Comparison of ENCODE assay signal across 9 cellular contexts in the genomic region with DNA sequence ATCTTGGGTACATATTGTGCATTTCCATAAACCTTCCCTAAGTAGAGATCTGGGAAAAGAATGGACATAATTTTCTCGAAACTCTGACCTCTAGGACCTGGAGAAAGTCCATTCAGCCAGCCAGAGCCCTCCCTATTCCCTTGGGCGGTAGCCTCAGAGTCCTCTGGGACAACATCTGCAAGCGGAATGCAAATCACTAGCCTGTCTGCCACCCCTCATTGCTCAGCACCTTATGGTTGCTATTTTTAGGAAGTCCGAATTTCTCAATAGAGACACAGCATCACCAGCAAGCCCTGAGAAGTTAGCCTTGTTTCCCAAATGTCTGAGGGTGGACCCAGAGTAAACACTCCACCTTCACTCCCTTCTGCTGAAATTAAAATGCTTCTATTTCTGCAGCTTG. TPM values are rescaled to one million over a fixed set of nuclear protein-coding genes. Genes with fewer than 3 reads are reported as not detected.
DNase-seq lines count a peak whose midpoint lies in the region; ATAC-seq and TF ChIP-seq lines count a peak whose summit lies in the region.
"Had no signal": no experiment of that assay in that cellular context is flagged by ENCODE, and none has a peak within 500 bp of the region (broad histone marks: within the 10 kb centered on the region; RNA-seq: fewer than 3 reads in every experiment).

No MANE protein-coding gene starts in this region.

- H3K9me3 ChIP-seq in Caco-2 (no peaks in the 10 kb centered on the region), suprapubic skin (no peaks in the 10 kb centered on the region)

- no peak for TF ChIP-seq EP300 in suprapubic skin (IDR thresholded peaks at IDR 0.05)

- DNase-seq in Caco-2 (peak; percentile 63 to 66), fibroblast of pulmonary artery (ENCODE audit: low read depth) (peak; percentile 95), suprapubic skin (ENCODE audit: low spot score in 2 of 2) (no peak), hypothalamus (lab: John Stamatoyannopoulos, UW) (no peak), retina (no peak)
- no peak for DNase-seq in stimulated activated effector memory CD8-positive, alpha-beta T cell treated with anti-CD3 and anti-CD28 coated beads, Interleukin-12 subunit alpha, Interleukin-12 subunit beta, amount 100 ng/mL, for 72 hours (ENCODE audit: low spot score in 2 of 2)
- DNase-seq: activated naive CD8-positive, alpha-beta T cell treated with anti-CD3 and anti-CD28 coated beads, Interleukin-2, amount 10 ng/mL, durations not matched to agents 7 days and 5 days had no signal

- no peaks in the 10 kb centered on the region for H3K36me3 Mint-ChIP-seq in Caco-2 (ENCODE audit: insufficient read depth, unreplicated experiment)
- H3K36me3 Mint-ChIP-seq in stimulated activated effector memory CD8-positive, alpha-beta T cell treated with anti-CD3 and anti-CD28 coated beads, Interleukin-12 subunit alpha, Interleukin-12 subunit beta, amount 100 ng/mL, for 72 hours, result peaks cover 6% of the 10 kb centered on the region
- H3K36me3 Mint-ChIP-seq: activated naive CD8-positive, alpha-beta T cell treated with anti-CD3 and anti-CD28 coated beads, Interleukin-2, amount 10 ng/mL, durations not matched to agents 7 days and 5 days had no signal

- H3K4me3 Mint-ChIP-seq in Caco-2 (ENCODE audit: unreplicated experiment), result no peak overlapping the region
- no peak overlapping the region for H3K4me3 Mint-ChIP-seq in stimulated activated effector memory CD8-positive, alpha-beta T cell treated with anti-CD3 and anti-CD28 coated beads, Interleukin-12 subunit alpha, Interleukin-12 subunit beta, amount 100 ng/mL, for 72 hours
- H3K4me3 Mint-ChIP-seq: activated naive CD8-positive, alpha-beta T cell treated with anti-CD3 and anti-CD28 coated beads, Interleukin-2, amount 10 ng/mL, durations not matched to agents 7 days and 5 days had no signal

- H3K36me3 ChIP-seq in Caco-2 (ENCODE audit: control insufficient read depth, insufficient read depth, low read length) (no peaks in the 10 kb centered on the region), suprapubic skin (no peaks in the 10 kb centered on the region)

- WGBS in suprapubic skin, result 60% methylated on average over 4 of the region's 4 CpGs

- H3K27ac ChIP-seq in suprapubic skin, result peak overlapping the region; percentile 22

- ATAC-seq in GM21526 (IDR thresholded peaks at IDR 0.05; ENCODE audit: low FRiP score, unreplicated experiment) (peak; percentile 65), HG03575 (IDR thresholded peaks at IDR 0.05; ENCODE audit: extremely low read depth, insufficient number of reproducible peaks, low FRiP score, unreplicated experiment) (peak; percentile 66)
- no peak for ATAC-seq in stimulated activated effector memory CD8-positive, alpha-beta T cell treated with anti-CD3 and anti-CD28 coated beads, Interleukin-12 subunit alpha, Interleukin-12 subunit beta, amount 100 ng/mL, for 72 hours

- H3K27me3 Mint-ChIP-seq in Caco-2 (ENCODE audit: insufficient read depth, unreplicated experiment), result no peaks in the 10 kb centered on the region

- no peaks in the 10 kb centered on the region for H3K27me3 ChIP-seq in Caco-2 (replicated peaks; ENCODE audit: control insufficient read depth, insufficient read depth, low read length)
- H3K27me3 ChIP-seq in suprapubic skin, result no peaks in the 10 kb centered on the region

- peaks cover 55% of the 10 kb centered on the region for H3K4me1 Mint-ChIP-seq in Caco-2 (ENCODE audit: low read depth, unreplicated experiment)
- H3K4me1 Mint-ChIP-seq in stimulated activated effector memory CD8-positive, alpha-beta T cell treated with anti-CD3 and anti-CD28 coated beads, Interleukin-12 subunit alpha, Interleukin-12 subunit beta, amount 100 ng/mL, for 72 hours, result peaks cover 33% of the 10 kb centered on the region

- CTCF ChIA-PET in Caco-2 (lab: Charles Lee), result no interaction called here

- no peak overlapping the region for H3K4me3 ChIP-seq in Caco-2 (ENCODE audit: low read depth, low read length)
- H3K4me3 ChIP-seq in fibroblast of pulmonary artery (replicated peaks; ENCODE audit: low read depth, low read length), result no peak overlapping the region
- H3K4me3 ChIP-seq in suprapubic skin, result no peak overlapping the region

- POLR2A ChIA-PET in Caco-2 (lab: Charles Lee), result no interaction called here

- peaks cover 82% of the 10 kb centered on the region for H3K4me1 ChIP-seq in Caco-2
- H3K4me1 ChIP-seq in suprapubic skin, result peaks cover 54% of the 10 kb centered on the region

- no peak for TF ChIP-seq POLR2A in suprapubic skin (IDR thresholded peaks at IDR 0.05)

- H3K27ac Mint-ChIP-seq in Caco-2 (ENCODE audit: unreplicated experiment), result peak overlapping the region; percentile 55
- no peak overlapping the region for H3K27ac Mint-ChIP-seq in stimulated activated effector memory CD8-positive, alpha-beta T cell treated with anti-CD3 and anti-CD28 coated beads, Interleukin-12 subunit alpha, Interleukin-12 subunit beta, amount 100 ng/mL, for 72 hours
- H3K27ac Mint-ChIP-seq: activated naive CD8-positive, alpha-beta T cell treated with anti-CD3 and anti-CD28 coated beads, Interleukin-2, amount 10 ng/mL, durations not matched to agents 7 days and 5 days had no signal

- intact Hi-C loops in Caco-2 (cut with micrococcal nuclease; ENCODE audit: unreplicated experiment), result no loop called here

- H3K9me3 Mint-ChIP-seq in Caco-2 (ENCODE audit: unreplicated experiment), result no peaks in the 10 kb centered on the region
- H3K9me3 Mint-ChIP-seq in stimulated activated effector memory CD8-positive, alpha-beta T cell treated with anti-CD3 and anti-CD28 coated beads, Interleukin-12 subunit alpha, Interleukin-12 subunit beta, amount 100 ng/mL, for 72 hours, result no peaks in the 10 kb centered on the region
- H3K9me3 Mint-ChIP-seq: activated naive CD8-positive, alpha-beta T cell treated with anti-CD3 and anti-CD28 coated beads, Interleukin-2, amount 10 ng/mL, durations not matched to agents 7 days and 5 days had no signal

- TF ChIP-seq CTCF in Caco-2 (IDR thresholded peaks at IDR 0.05; ENCODE audit: insufficient read depth in 1 of 2, low read depth in 1 of 2, low read length in 1 of 2, severe bottlenecking in 1 of 2, unreplicated experiment in 1 of 2) (no peak), fibroblast of pulmonary artery (IDR thresholded peaks at IDR 0.05; ENCODE audit: low read length, missing control alignments) (no peak), suprapubic skin (IDR thresholded peaks at IDR 0.05) (no peak)

- no TSS peak for BruUV-seq in Caco-2 (replicated peaks; lab: Mats Ljungman, UMichigan)

RNA-seq across cellular contexts. Expression of gene CD28, which starts 17.6 kb away (rescaled TPM):
- 0.30 and 0.84 TPM in 2 replicates for total RNA-seq in Caco-2 (2022)
- 1 to 10 TPM in 1 of 4 donors, under 1 TPM in 2, not detected in 1; 0.08 to 1.0 (median 0.15) TPM for total RNA-seq in suprapubic skin

Comparison
In these comparisons a context has a peak if more than half of its experiments do, and no peak if none do; other contexts are left out.
1. DNase-seq: peak in Caco-2 (2 of 2) and fibroblast of pulmonary artery (single experiment); none in suprapubic skin (0 of 2), stimulated activated effector memory CD8-positive, alpha-beta T cell treated with anti-CD3 and anti-CD28 coated beads, Interleukin-12 subunit alpha, Interleukin-12 subunit beta, amount 100 ng/mL, for 72 hours (0 of 2), hypothalamus (0 of 51) and retina (single experiment).